In genomic region chr6:134187154-134187553, GRCh38 we compare ENCODE assay signal across 25 cellular contexts.
DNase-seq lines count a peak whose midpoint lies in the region; ATAC-seq and TF ChIP-seq lines count a peak whose summit lies in the region.
"Had no signal": no experiment of that assay in that cellular context is flagged by ENCODE, and none has a peak within 500 bp of the region (broad histone marks: within the 10 kb centered on the region; RNA-seq: fewer than 3 reads in every experiment).

No MANE protein-coding gene starts in this region.

- no peaks in the 10 kb centered on the region; the same call in 1 of the 2 replicates for H3K36me3 ChIP-seq in HAP-1 (replicated peaks)
- H3K36me3 ChIP-seq: BE2C had no signal

- no peaks in the 10 kb centered on the region for H3K27me3 ChIP-seq in HAP-1 (ENCODE audit: low read depth)
- H3K27me3 ChIP-seq: BE2C, BLaER1 had no signal

- intact Hi-C loops in sciatic nerve (cut with DNase I) = no loop called here

- no peaks in the 10 kb centered on the region for H3K36me3 Mint-ChIP-seq in type B pancreatic cell
- H3K36me3 Mint-ChIP-seq: CD4-positive, alpha-beta memory T cell; CD4-positive, CD25-positive, alpha-beta regulatory T cell; CD8-positive, alpha-beta memory T cell had no signal

- H3K4me1 ChIP-seq in HAP-1 = peaks cover 4% of the 10 kb centered on the region
- H3K4me1 ChIP-seq: BE2C had no signal

- H3K9me3 ChIP-seq in HAP-1 = no peaks in the 10 kb centered on the region
- H3K9me3 ChIP-seq: BE2C had no signal

- H3K27me3 Mint-ChIP-seq in type B pancreatic cell = no peaks in the 10 kb centered on the region
- H3K27me3 Mint-ChIP-seq: CD4-positive, alpha-beta memory T cell; CD4-positive, CD25-positive, alpha-beta regulatory T cell; CD8-positive, alpha-beta memory T cell had no signal

- peaks cover 8% of the 10 kb centered on the region for H3K4me1 Mint-ChIP-seq in type B pancreatic cell (ENCODE audit: unreplicated experiment)

- TF ChIP-seq CTCF in type B pancreatic cell (conservative IDR thresholded peaks at IDR 0.05) = no peak

- H3K9me3 Mint-ChIP-seq in type B pancreatic cell = no peaks in the 10 kb centered on the region
- H3K9me3 Mint-ChIP-seq: CD4-positive, alpha-beta memory T cell; CD4-positive, CD25-positive, alpha-beta regulatory T cell; CD8-positive, alpha-beta memory T cell had no signal

- in situ Hi-C loops in SK-MEL-5 (cut with HindIII; ENCODE audit: low pct_unique_long_range_greater_than_20kb, low sequenced_read_pairs) = no loop called here
- in situ Hi-C loops in HAP-1 (cut with MboI; ENCODE audit: low sequenced_read_pairs) = no loop called here

- peak overlapping the region; percentile 12 for H3K27ac ChIP-seq in angular gyrus (ENCODE audit: low read depth, low read length)
- H3K27ac ChIP-seq: BLaER1 had no signal

- peak; percentile 54 for ATAC-seq in sciatic nerve
- ATAC-seq in GM21723 (IDR thresholded peaks at IDR 0.05; ENCODE audit: unreplicated experiment) = no peak
- ATAC-seq: GM12878 had no signal

- H3K27ac Mint-ChIP-seq in type B pancreatic cell = no peak overlapping the region
- H3K27ac Mint-ChIP-seq: CD4-positive, alpha-beta memory T cell had no signal

- DNase-seq in SK-MEL-5 (ENCODE audit: low read depth, low spot score) (peak; percentile 93), foreskin melanocyte (peak; percentile 89), sciatic nerve (ENCODE audit: low spot score) (no peak), SW480 (ENCODE audit: low spot score) (no peak), HAP-1 (ENCODE audit: low spot score in 2 of 2) (no peak), type B pancreatic cell (ENCODE audit: extremely low spot score, unreplicated experiment) (no peak)
- DNase-seq: 8988T; ACHN; BE2C; CD4-positive, alpha-beta memory T cell; CD4-positive, CD25-positive, alpha-beta regulatory T cell; CD8-positive, alpha-beta memory T cell; COR-L47; DMS 273 treated with DMSO at 0.1 percent for 48 hours; DMS153; DMS53; DMS79; DND-41; EL; GDM1 had no signal

- H3K4me3 ChIP-seq in HAP-1 = no peak overlapping the region
- H3K4me3 ChIP-seq: BLaER1, GM12878 had no signal

- no peak overlapping the region for H3K4me3 Mint-ChIP-seq in type B pancreatic cell
- H3K4me3 Mint-ChIP-seq: CD14-positive monocyte; CD4-positive, alpha-beta memory T cell; CD4-positive, CD25-positive, alpha-beta regulatory T cell; CD8-positive, alpha-beta memory T cell had no signal

Comparison
In these comparisons a context has a peak if more than half of its experiments do, and no peak if none do; other contexts are left out.
1. DNase-seq: peak in SK-MEL-5 (single experiment) and foreskin melanocyte (single experiment); none in sciatic nerve (single experiment), SW480 (single experiment), HAP-1 (0 of 2) and type B pancreatic cell (single experiment).